In genomic region chr7:1716263-1717094, GRCh38 we compare ENCODE assay signal across 1 cellular context.
TF ChIP-seq lines count a peak whose summit lies in the region.

No MANE protein-coding gene starts in this region.

TF ChIP-seq in HepG2, 621 proteins besides CTCF, POLR2A, EP300 and RAD21 (continued from another document and continues in another):
- TF ChIP-seq FOXP4 (CRISPR knock-in tag; IDR thresholded peaks at IDR 0.05) (no peak), ZNF205 (CRISPR knock-in tag; IDR thresholded peaks at IDR 0.05) (no peak), ZNF724P (CRISPR knock-in tag; IDR thresholded peaks at IDR 0.05; ENCODE audit: borderline replicate concordance) (no peak; the same call in 1 of the 2 replicates), POLR2G (IDR thresholded peaks at IDR 0.05; ENCODE audit: low read depth, low read length) (no peak), MTA1 (CRISPR knock-in tag; IDR thresholded peaks at IDR 0.05; ENCODE audit: borderline replicate concordance) (peak; percentile 76; the same call in 1 of the 2 replicates), PATZ1 (CRISPR knock-in tag; IDR thresholded peaks at IDR 0.05) (peak; percentile 82), MAZ (IDR thresholded peaks at IDR 0.05; ENCODE audit: borderline replicate concordance, low read depth, low read length) (no peak), MAZ (CRISPR knock-in tag; IDR thresholded peaks at IDR 0.05; ENCODE audit: low read depth) (no peak), POGK (CRISPR knock-in tag; conservative IDR thresholded peaks at IDR 0.05) (0 out of 2 replicates have a peak, but pooled peaks have one; percentile 16), ZNF253 (CRISPR knock-in tag; IDR thresholded peaks at IDR 0.05; ENCODE audit: borderline replicate concordance) (no peak), ZNF615 (CRISPR knock-in tag; IDR thresholded peaks at IDR 0.05; ENCODE audit: borderline replicate concordance) (no peak), ZNF318 (CRISPR knock-in tag; IDR thresholded peaks at IDR 0.05) (no peak), HINFP (CRISPR knock-in tag; IDR thresholded peaks at IDR 0.05; ENCODE audit: low read depth) (no peak), SOX6 (IDR thresholded peaks at IDR 0.05) (no peak), SOX6 (CRISPR knock-in tag; IDR thresholded peaks at IDR 0.05) (no peak), ZNF264 (CRISPR knock-in tag; IDR thresholded peaks at IDR 0.05) (no peak), GZF1 (CRISPR knock-in tag; IDR thresholded peaks at IDR 0.05) (no peak), MXD3 (CRISPR knock-in tag; IDR thresholded peaks at IDR 0.05) (no peak), BATF2 (CRISPR knock-in tag; IDR thresholded peaks at IDR 0.05) (no peak), KDM4B (CRISPR knock-in tag; IDR thresholded peaks at IDR 0.05) (no peak), ZNF180 (CRISPR knock-in tag; IDR thresholded peaks at IDR 0.05; ENCODE audit: borderline replicate concordance, low read depth) (no peak), ATM (IDR thresholded peaks at IDR 0.05; ENCODE audit: borderline replicate concordance) (no peak), TBX2 (CRISPR knock-in tag; IDR thresholded peaks at IDR 0.05; ENCODE audit: borderline replicate concordance) (no peak), EHMT2 (IDR thresholded peaks at IDR 0.05; ENCODE audit: borderline replicate concordance, low read depth, low read length) (no peak), PITX1 (CRISPR knock-in tag; IDR thresholded peaks at IDR 0.05) (peak; percentile 21; the same call in 1 of the 2 replicates), KMT2B (CRISPR knock-in tag; IDR thresholded peaks at IDR 0.05) (no peak), MLX (CRISPR knock-in tag; IDR thresholded peaks at IDR 0.05) (peak; percentile 58; the same call in 1 of the 2 replicates), ZFP41 (CRISPR knock-in tag; IDR thresholded peaks at IDR 0.05; ENCODE audit: borderline replicate concordance) (no peak), ZNF207 (IDR thresholded peaks at IDR 0.05; ENCODE audit: borderline replicate concordance) (no peak), PHF20 (CRISPR knock-in tag; IDR thresholded peaks at IDR 0.05) (no peak), YY1 (IDR thresholded peaks at IDR 0.05; ENCODE audit: insufficient read depth, insufficient replicate concordance, low read depth, low read length) (no peak), HNRNPK (IDR thresholded peaks at IDR 0.05; ENCODE audit: low read depth, low read length, poor library complexity, severe bottlenecking) (no peak), HBP1 (CRISPR knock-in tag; IDR thresholded peaks at IDR 0.05; ENCODE audit: low read depth) (no peak), ZNF432 (CRISPR knock-in tag; IDR thresholded peaks at IDR 0.05; ENCODE audit: borderline replicate concordance) (no peak), ZNF136 (CRISPR knock-in tag; IDR thresholded peaks at IDR 0.05; ENCODE audit: low read depth) (no peak), ZNF567 (CRISPR knock-in tag; IDR thresholded peaks at IDR 0.05; ENCODE audit: borderline replicate concordance) (no peak), LRRFIP1 (CRISPR knock-in tag; conservative IDR thresholded peaks at IDR 0.05) (no peak), ZBTB7B (CRISPR knock-in tag; IDR thresholded peaks at IDR 0.05) (no peak), HDAC1 (CRISPR knock-in tag; IDR thresholded peaks at IDR 0.05) (peak; percentile 37; the same call in 1 of the 2 replicates), ZNF337 (CRISPR knock-in tag; IDR thresholded peaks at IDR 0.05; ENCODE audit: borderline replicate concordance, low read depth) (no peak)
